Comparison of ENCODE assay signal across 22 cellular contexts in genomic region chr16:47028767-47029377, GRCh38.
"Had no signal": no experiment of that assay in that cellular context is flagged by ENCODE, and none has a peak within 500 bp of the region (broad histone marks: within the 10 kb centered on the region; RNA-seq: fewer than 3 reads in every experiment).

No MANE protein-coding gene starts in this region.

- H3K9me3 ChIP-seq: ascending aorta, body of pancreas, SJCRH30 had no signal

- H3K4me3 ChIP-seq: ascending aorta, body of pancreas, SJCRH30 had no signal

- ATAC-seq: activated CD4-positive, CD25-positive, alpha-beta regulatory T cell treated with anti-CD3 and anti-CD28 coated beads, Interleukin-2, amount 50 U/mL, for 24 hours; activated CD8-positive, alpha-beta T cell treated with anti-CD3 and anti-CD28 coated beads for 36 hours; activated naive CD8-positive, alpha-beta T cell treated with anti-CD3 and anti-CD28 coated beads, Interleukin-2, amount 50 U/mL, for 24 hours; body of pancreas; SK-N-SH treated with all-trans-retinoic acid at 6 μM for 48 hours had no signal

- H3K27ac ChIP-seq: ascending aorta, body of pancreas, SJCRH30 had no signal

- H3K36me3 ChIP-seq: ascending aorta, SJCRH30 had no signal

- DNase-seq: activated CD4-positive, alpha-beta T cell treated with anti-CD3 and anti-CD28 coated beads for 4 hours; activated CD8-positive, alpha-beta memory T cell treated with anti-CD3 and anti-CD28 coated beads, Interleukin-2, amount 50 U/mL, for 48 hours; activated CD8-positive, alpha-beta T cell treated with anti-CD3 and anti-CD28 coated beads for 36 hours; activated naive CD4-positive, alpha-beta T cell; activated naive CD8-positive, alpha-beta T cell treated with anti-CD3 and anti-CD28 coated beads, Interleukin-2, amount 50 U/mL, for 24 hours; activated T-cell treated with anti-CD3 and anti-CD28 coated beads, Interleukin-2, amount 50 U/mL, for 1 hour; amniotic stem cell; body of pancreas; KG1; NCI-H1092; NCI-H1417; NCI-H1694; NCI-H2029; NCI-H2107; NCI-H2171 treated with DMSO at 0.1 percent for 48 hours; NCI-H226; NCI-H526; NCI-H774; SJCRH30 had no signal

- H3K27me3 ChIP-seq: ascending aorta, body of pancreas, SJCRH30 had no signal

- H3K4me1 ChIP-seq: ascending aorta, body of pancreas, SJCRH30 had no signal
